20 cellular contexts compared by ENCODE assay signal in the genomic region with DNA sequence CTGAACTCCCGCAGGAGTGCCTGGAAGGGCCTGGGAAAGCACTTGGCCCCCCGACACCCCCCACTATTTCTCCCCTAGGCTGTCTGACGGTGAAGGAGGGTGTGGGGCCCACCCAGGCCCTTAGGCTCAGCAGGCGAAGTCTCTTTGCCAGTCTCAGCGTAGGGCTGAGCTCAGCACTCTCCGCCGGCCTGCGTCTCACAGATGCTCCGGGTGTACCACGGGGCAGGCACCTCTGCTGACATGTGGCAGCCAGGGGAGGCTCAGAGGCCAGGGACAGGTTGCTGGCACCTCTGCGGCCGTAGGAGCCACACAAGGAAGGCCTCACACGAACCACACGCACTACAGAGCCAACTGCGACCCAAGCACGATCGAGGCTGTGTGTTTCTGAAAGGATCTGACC.
DNase-seq lines count a peak whose midpoint lies in the region; ATAC-seq, FAIRE-seq and TF ChIP-seq lines count a peak whose summit lies in the region.
"Had no signal": no experiment of that assay in that cellular context is flagged by ENCODE, and none has a peak within 500 bp of the region (broad histone marks: within the 10 kb centered on the region; RNA-seq: fewer than 3 reads in every experiment).

No MANE protein-coding gene starts in this region.

- H3K27me3 Mint-ChIP-seq in H9 (ENCODE audit: low read depth) (no peaks in the 10 kb centered on the region), progenitor cell of endocrine pancreas (no peaks in the 10 kb centered on the region)
- H3K27me3 Mint-ChIP-seq: B cell; CD4-positive, alpha-beta T cell had no signal

- H3K79me2 ChIP-seq in H9 (ENCODE audit: insufficient read depth, low read length) (no peaks in the 10 kb centered on the region; the same call in 1 of the 2 replicates), HepG2 (ENCODE audit: insufficient read depth, low read length) (peaks cover 93% of the 10 kb centered on the region)

- no peak overlapping the region for H3K14ac ChIP-seq in H9 (ENCODE audit: insufficient read depth, low read length)

- no peak overlapping the region for H2AK5ac ChIP-seq in H9 (ENCODE audit: insufficient read length, low read length)

- no peak overlapping the region for H4K5ac ChIP-seq in H9 (ENCODE audit: insufficient read length, low read depth, low read length)

- no peak for TF ChIP-seq RAD21 in HepG2 (CRISPR knock-in tag; IDR thresholded peaks at IDR 0.05)

- H3K4me2 ChIP-seq in H9 (ENCODE audit: insufficient read depth, insufficient read length, low read length) (no peak overlapping the region), HepG2 (ENCODE audit: low read depth, low read length) (no peak overlapping the region)
- H3K4me2 ChIP-seq: SK-N-SH had no signal

- CTCF ChIA-PET in HepG2 (lab: Yijun Ruan, JAX; ENCODE audit: low intra/inter-chr PET ratio, low total read pairs): no interaction called here

- H3K4ac ChIP-seq in H9 (ENCODE audit: low read depth, low read length): no peak overlapping the region

- H2AFZ ChIP-seq in H9 (ENCODE audit: low read length): no peak overlapping the region
- no peak overlapping the region for H2AFZ ChIP-seq in HepG2 (ENCODE audit: low read length)

- H4K91ac ChIP-seq in H9 (ENCODE audit: insufficient read length, low read depth, low read length): no peak overlapping the region

- H3K36me3 ChIP-seq in WERI-Rb-1 (peaks cover 3% of the 10 kb centered on the region), HepG2 (replicated peaks in 1 of 2; ENCODE audit: control insufficient read depth in 1 of 2, insufficient read depth in 2 of 2, low read length in 2 of 2) (peaks cover 2 to 30% of the 10 kb centered on the region in 2 experiments; a peak in 4 of 5 replicates)

- H4K8ac ChIP-seq in H9 (replicated peaks; ENCODE audit: insufficient read length, low read depth, low read length): no peak overlapping the region

- H2BK15ac ChIP-seq in H9 (ENCODE audit: low read depth, low read length): no peak overlapping the region

- no peak for TF ChIP-seq POLR2A in HepG2 (IDR thresholded peaks at IDR 0.05; ENCODE audit: insufficient read depth in 1 of 2, low read depth in 2 of 2, low read length in 2 of 2)

- TF ChIP-seq EP300 in HepG2 (IDR thresholded peaks at IDR 0.05; ENCODE audit: low read depth in 2 of 2, low read length in 2 of 2) (no peak), HepG2 (CRISPR knock-in tag; IDR thresholded peaks at IDR 0.05; ENCODE audit: borderline replicate concordance) (no peak)

- POLR2A ChIA-PET in HepG2 (lab: Yijun Ruan, JAX): no interaction called here

- no peak for FAIRE-seq in HepG2 (lab: Jason Lieb, UNC)
- FAIRE-seq: GM12892 had no signal

- H3K4me3 Mint-ChIP-seq in H9: no peak overlapping the region
- H3K4me3 Mint-ChIP-seq in progenitor cell of endocrine pancreas (ENCODE audit: low read depth): no peak overlapping the region
- H3K4me3 Mint-ChIP-seq: B cell; CD4-positive, alpha-beta T cell; HFFc6 had no signal

- peaks cover 0 to 3% (median 0%) of the 10 kb centered on the region in 3 experiments; a peak in 2 of 7 replicates for H3K36me3 Mint-ChIP-seq in H9 (ENCODE audit: insufficient read depth in 1 of 3, low read depth in 3 of 3)
- no peaks in the 10 kb centered on the region for H3K36me3 Mint-ChIP-seq in progenitor cell of endocrine pancreas (ENCODE audit: insufficient read depth)

- no peaks in the 10 kb centered on the region for H4K20me1 ChIP-seq in H9 (ENCODE audit: control insufficient read depth, insufficient read depth, insufficient read length)
- peaks cover 52% of the 10 kb centered on the region; the same call in 1 of the 2 replicates for H4K20me1 ChIP-seq in HepG2 (ENCODE audit: insufficient read depth, low read length)

- H3K9me3 ChIP-seq in H9 (ENCODE audit: control insufficient read depth, low read depth, low read length): no peaks in the 10 kb centered on the region
- no peaks in the 10 kb centered on the region for H3K9me3 ChIP-seq in WERI-Rb-1 (ENCODE audit: severe bottlenecking)
- no peaks in the 10 kb centered on the region for H3K9me3 ChIP-seq in HepG2 (ENCODE audit: low read length)
- H3K9me3 ChIP-seq: SK-N-SH had no signal

- H2BK20ac ChIP-seq in H9 (ENCODE audit: low read depth, low read length, poor library complexity, severe bottlenecking): no peak overlapping the region

- H3K4me1 ChIP-seq in H9 (ENCODE audit: insufficient read depth, low read length) (no peaks in the 10 kb centered on the region; the same call in 1 of the 2 replicates), HepG2 (ENCODE audit: insufficient read depth, low read length) (peaks cover 60% of the 10 kb centered on the region)

- TF ChIP-seq CTCF in H9 (conservative IDR thresholded peaks at IDR 0.05) (no peak), WERI-Rb-1 (IDR thresholded peaks at IDR 0.05; ENCODE audit: low read depth, low read length) (no peak), HepG2 (CRISPR knock-in tag; IDR thresholded peaks at IDR 0.05) (no peak), progenitor cell of endocrine pancreas (IDR thresholded peaks at IDR 0.05; ENCODE audit: unreplicated experiment) (no peak)

- intact Hi-C loops in HepG2 (cut with micrococcal nuclease; ENCODE audit: unreplicated experiment): no loop called here

- H3K4me1 Mint-ChIP-seq in H9: peaks cover 47 to 48% of the 10 kb centered on the region in 2 experiments
- peaks cover 38% of the 10 kb centered on the region for H3K4me1 Mint-ChIP-seq in progenitor cell of endocrine pancreas (ENCODE audit: low read depth)

- DNase-seq in H9 (no peak), WERI-Rb-1 (peak; percentile 6), HepG2 (ENCODE audit: low spot score) (no peak), progenitor cell of endocrine pancreas (ENCODE audit: low spot score, unreplicated experiment) (no peak)
- DNase-seq: CD4-positive, alpha-beta T cell; DND-41; GDM1; HFFc6; Kasumi-1; NCI-H1436; NCI-H2081 treated with DMSO at 0.1 percent for 48 hours; NCI-H226; PC-3; SK-N-SH had no signal

- WGBS in H9 (ENCODE audit: extremely low coverage, insufficient read length, low lambda C conversion rate): no CpG with 5 or more reads among the region's 17 CpGs
- WGBS in HepG2 (ENCODE audit: low lambda C conversion rate): 97% methylated on average over 5 of the region's 17 CpGs

- H3K27ac Mint-ChIP-seq in H9 (peak overlapping the region; percentile 18 to 47 (median 44); a peak in 3 of 7 replicates), progenitor cell of endocrine pancreas (peak overlapping the region; percentile 77)
- H3K27ac Mint-ChIP-seq: B cell; CD4-positive, alpha-beta T cell; HFFc6 had no signal

- no peak overlapping the region for H3K23ac ChIP-seq in H9 (ENCODE audit: insufficient read length, low read depth, low read length)

- ATAC-seq in HepG2 (no peak), HG03175 (IDR thresholded peaks at IDR 0.05; ENCODE audit: unreplicated experiment) (no peak), HG02885 (IDR thresholded peaks at IDR 0.05; ENCODE audit: poor library complexity, unreplicated experiment) (no peak), HG02938 (IDR thresholded peaks at IDR 0.05; ENCODE audit: unreplicated experiment) (no peak)
- ATAC-seq: PC-3, Right ventricle myocardium inferior had no signal

- H2BK120ac ChIP-seq in H9 (ENCODE audit: low read depth, low read length, poor library complexity, severe bottlenecking): no peak overlapping the region

- BruUV-seq in HepG2 (replicated peaks; lab: Mats Ljungman, UMichigan): no TSS peak

- H3K18ac ChIP-seq in H9 (ENCODE audit: insufficient read length, low read depth, low read length): no peak overlapping the region

- H3K27ac ChIP-seq in H9 (ENCODE audit: insufficient read length, low read depth, low read length) (no peak overlapping the region), WERI-Rb-1 (no peak overlapping the region; the same call in 1 of the 2 replicates), HepG2 (ENCODE audit: extremely low read length, insufficient read depth, low read length) (no peak overlapping the region)

- H3K9ac ChIP-seq in H9 (ENCODE audit: extremely low read depth, insufficient read length, low read length): no peak overlapping the region
- H3K9ac ChIP-seq in HepG2 (ENCODE audit: insufficient read depth, low read depth, low read length): no peak overlapping the region
- H3K9ac ChIP-seq: SK-N-SH had no signal

- H3K79me1 ChIP-seq in H9 (ENCODE audit: insufficient read depth, low read depth, low read length, poor library complexity, severe bottlenecking): no peaks in the 10 kb centered on the region

- no peak overlapping the region for H2BK12ac ChIP-seq in H9 (ENCODE audit: insufficient read length, low read depth, low read length)

- no peak overlapping the region for H2BK5ac ChIP-seq in H9 (ENCODE audit: insufficient read length, low read length)

- H3K4me3 ChIP-seq in WERI-Rb-1 (ENCODE audit: low read depth, low read length) (no peak overlapping the region), HepG2 (replicated peaks in 1 of 3; ENCODE audit: insufficient read depth in 1 of 3, low read depth in 2 of 3, low read length in 3 of 3) (no peak overlapping the region)

- in situ Hi-C loops in HepG2 (cut with HindIII; ENCODE audit: extremely low pct_ligation_motif_present, low pct_unique_long_range_greater_than_20kb): no loop called here

- H3K56ac ChIP-seq in H9 (ENCODE audit: insufficient read length, low read depth, low read length): no peak overlapping the region

- no peaks in the 10 kb centered on the region for H3K9me3 Mint-ChIP-seq in H9
- H3K9me3 Mint-ChIP-seq in progenitor cell of endocrine pancreas (ENCODE audit: low read depth): no peaks in the 10 kb centered on the region
- H3K9me3 Mint-ChIP-seq: CD4-positive, alpha-beta T cell; HFFc6 had no signal

- no peaks in the 10 kb centered on the region for H3K23me2 ChIP-seq in H9 (ENCODE audit: insufficient read length, low read depth, low read length, poor library complexity, severe bottlenecking)

- no peak overlapping the region for H3T11ph ChIP-seq in H9 (ENCODE audit: low read length)

- H3K27me3 ChIP-seq in H9 (ENCODE audit: insufficient read depth, low read length) (no peaks in the 10 kb centered on the region), WERI-Rb-1 (ENCODE audit: insufficient read depth, low read depth, severe bottlenecking) (no peaks in the 10 kb centered on the region), HepG2 (ENCODE audit: control insufficient read depth in 1 of 2, insufficient read depth in 2 of 2, low read length in 2 of 2) (no peaks in the 10 kb centered on the region)

TF ChIP-seq in HepG2, 621 proteins besides CTCF, POLR2A, EP300 and RAD21 (continues in another document):
- TF ChIP-seq U2AF2 (IDR thresholded peaks at IDR 0.05; ENCODE audit: low read depth, low read length) (no peak), ETS1 (CRISPR knock-in tag; IDR thresholded peaks at IDR 0.05) (no peak), NR1H2 (CRISPR knock-in tag; IDR thresholded peaks at IDR 0.05; ENCODE audit: borderline replicate concordance, low read depth) (no peak)
